Comparison of ENCODE assay signal across 8 cellular contexts in the genomic region with DNA sequence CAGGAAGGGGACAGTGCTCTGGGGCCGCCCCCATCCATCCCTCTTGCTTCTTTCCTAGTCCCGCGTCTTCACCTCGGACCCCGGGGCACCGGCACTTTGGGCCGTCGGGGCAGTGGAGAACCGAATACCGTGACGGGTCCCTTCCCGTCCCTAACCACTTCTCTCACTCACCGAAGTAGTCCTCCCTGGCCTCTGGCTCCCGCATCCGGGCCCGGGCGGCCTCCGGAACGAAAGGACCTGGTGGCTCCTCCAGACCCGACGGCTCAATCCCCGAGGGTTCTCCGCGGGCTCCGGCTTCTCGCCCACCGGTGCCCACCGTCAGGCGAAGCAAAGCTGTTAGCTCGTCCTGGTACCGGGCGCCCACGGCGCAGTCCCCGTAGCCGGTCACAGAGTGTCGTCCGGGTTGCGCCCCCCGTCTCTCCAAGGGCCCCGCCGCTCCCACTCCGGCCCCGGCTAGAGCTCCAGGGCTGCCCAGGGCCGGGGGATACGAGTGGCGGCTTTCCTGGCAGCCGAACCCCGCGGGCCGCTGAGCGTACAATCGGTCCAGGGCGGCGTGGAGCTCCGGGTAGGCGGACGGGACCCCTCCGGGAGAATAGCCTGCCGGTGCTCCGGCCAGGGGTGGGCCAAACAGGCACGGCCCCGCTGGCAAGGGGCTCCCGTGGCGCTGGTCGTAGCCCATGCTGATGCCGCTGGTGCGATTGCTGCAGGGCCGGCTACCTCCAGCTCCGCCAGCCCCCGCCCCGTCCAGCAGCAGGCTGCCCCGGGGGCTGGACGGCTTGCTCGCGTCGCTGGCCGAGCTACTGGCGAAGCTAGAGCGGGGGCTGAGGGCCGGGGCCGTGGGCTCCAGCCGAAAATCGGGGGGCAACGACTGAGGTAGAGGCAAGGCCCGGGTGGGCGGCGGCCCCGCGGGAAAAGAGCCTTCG. TPM values are rescaled to one million over a fixed set of nuclear protein-coding genes. Genes with fewer than 3 reads are reported as not detected.
DNase-seq lines count a peak whose midpoint lies in the region; ATAC-seq and TF ChIP-seq lines count a peak whose summit lies in the region.

No MANE protein-coding gene starts in this region.

- H3K27me3 ChIP-seq in HUES48 (ENCODE audit: control insufficient read depth, insufficient read depth, low read length) (peaks cover 8% of the 10 kb centered on the region; the same call in 1 of the 2 replicates), kidney epithelial cell (ENCODE audit: control insufficient read depth, insufficient read depth, low read length) (no peaks in the 10 kb centered on the region)

- TF ChIP-seq CTCF in 22Rv1 (IDR thresholded peaks at IDR 0.05), result no peak
- TF ChIP-seq CTCF in kidney epithelial cell (IDR thresholded peaks at IDR 0.05; ENCODE audit: insufficient read depth, low read length, poor library complexity, severe bottlenecking), result no peak

- DNase-seq in astrocyte of the hippocampus (ENCODE audit: low read depth, low spot score), result peak; percentile 63
- DNase-seq in kidney epithelial cell (ENCODE audit: low read depth), result no peak
- peak; percentile 21 for DNase-seq in stimulated activated naive CD8-positive, alpha-beta T cell treated with anti-CD3 and anti-CD28 coated beads, Interleukin-15, Interleukin-2, amounts not matched to agents 100 U/mL and 50 U/mL, for 24 hours
- no peak for DNase-seq in HK-2 (ENCODE audit: unreplicated experiment)
- no peak for DNase-seq in NCI-H1436 (lab: John Stamatoyannopoulos, UW)

- H3K4me1 ChIP-seq in HUES48 (ENCODE audit: control insufficient read depth, insufficient read depth, low read length), result peaks cover 41% of the 10 kb centered on the region

- no peak for ATAC-seq in stimulated activated naive CD8-positive, alpha-beta T cell treated with anti-CD3 and anti-CD28 coated beads, Interleukin-15, Interleukin-2, amounts not matched to agents 100 U/mL and 50 U/mL, for 24 hours
- ATAC-seq in HG03565 (IDR thresholded peaks at IDR 0.05; ENCODE audit: unreplicated experiment), result no peak

- H3K4me3 ChIP-seq in HUES48 (ENCODE audit: low read depth, low read length) (peak overlapping the region; percentile 88), kidney epithelial cell (ENCODE audit: low read depth, low read length) (peak overlapping the region; percentile 89)

- peak overlapping the region; percentile 78 for H3K9ac ChIP-seq in HUES48 (ENCODE audit: low read depth, low read length)

- no peaks in the 10 kb centered on the region for H3K9me3 ChIP-seq in HUES48 (ENCODE audit: control insufficient read depth, insufficient read depth, low read length)

- H3K36me3 ChIP-seq in HUES48 (ENCODE audit: control insufficient read depth, insufficient read depth, low read length), result peaks cover 19% of the 10 kb centered on the region
- H3K36me3 ChIP-seq in kidney epithelial cell (ENCODE audit: control insufficient read depth, insufficient read depth, low read length), result no peaks in the 10 kb centered on the region

- H3K27ac ChIP-seq in 22Rv1 (peak overlapping the region; percentile 74; the same call in 1 of the 2 replicates), HUES48 (ENCODE audit: low read depth, low read length) (peak overlapping the region; percentile 75)

RNA-seq across cellular contexts. Expression of a gene that starts 1.0 kb away (rescaled TPM):
- total RNA-seq in kidney epithelial cell, result 87.2 and 90.8 TPM in 2 replicates

RNA-seq across cellular contexts. Expression of a gene that starts 24.5 kb away (rescaled TPM):
- 31.7 and 36.5 TPM in 2 replicates for total RNA-seq in kidney epithelial cell

RNA-seq across cellular contexts. Expression of a gene that starts 28.6 kb away (rescaled TPM):
- total RNA-seq in kidney epithelial cell, result 8.4 and 9.7 TPM in 2 replicates

RNA-seq across cellular contexts. Expression of a gene that starts 52.2 kb away (rescaled TPM):
- 94.0 and 107 TPM in 2 replicates for total RNA-seq in kidney epithelial cell

RNA-seq across cellular contexts. Expression of a gene that starts 53.3 kb away (rescaled TPM):
- total RNA-seq in kidney epithelial cell, result 199 and 244 TPM in 2 replicates

Comparison
In these comparisons a context has a peak if more than half of its experiments do, and no peak if none do; other contexts are left out.
1. DNase-seq: peak in astrocyte of the hippocampus (single experiment) and stimulated activated naive CD8-positive, alpha-beta T cell treated with anti-CD3 and anti-CD28 coated beads, Interleukin-15, Interleukin-2, amounts not matched to agents 100 U/mL and 50 U/mL, for 24 hours (single experiment); none in kidney epithelial cell (single experiment), HK-2 (single experiment) and NCI-H1436 (single experiment).